Comparison of ENCODE assay signal across 11 cellular contexts in the genomic region with DNA sequence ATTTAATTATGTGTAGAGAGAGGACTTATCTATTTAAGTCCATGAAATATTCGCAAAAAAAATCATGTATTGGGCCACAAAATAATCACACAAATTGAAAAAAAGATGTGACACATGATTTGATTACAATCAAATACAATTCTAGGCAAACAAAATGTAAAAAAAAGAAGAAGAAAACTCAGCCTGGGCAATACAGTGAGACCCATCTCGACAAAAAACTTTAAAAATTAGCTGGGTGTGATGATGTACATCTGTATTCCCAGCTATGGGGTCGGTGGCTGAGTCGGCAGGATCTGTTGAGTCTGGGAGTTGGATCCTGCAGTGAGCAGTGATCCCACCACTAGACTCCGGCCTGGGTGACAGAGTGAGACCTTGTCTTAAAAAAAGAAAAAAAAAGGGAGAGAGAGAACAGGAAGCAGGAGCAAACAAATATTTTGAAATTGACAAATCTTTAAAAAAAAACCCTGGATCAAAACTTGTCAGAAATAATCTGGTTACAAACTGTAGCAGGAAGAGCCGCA. TPM values are rescaled to one million over a fixed set of nuclear protein-coding genes. Genes with fewer than 3 reads are reported as not detected.
DNase-seq lines count a peak whose midpoint lies in the region; ATAC-seq, FAIRE-seq and TF ChIP-seq lines count a peak whose summit lies in the region.
"Had no signal": no experiment of that assay in that cellular context is flagged by ENCODE, and none has a peak within 500 bp of the region (broad histone marks: within the 10 kb centered on the region; RNA-seq: fewer than 3 reads in every experiment).

No MANE protein-coding gene starts in this region.

- H3K36me3 ChIP-seq in SK-N-MC (ENCODE audit: insufficient read depth, low read length) (no peaks in the 10 kb centered on the region), esophagus muscularis mucosa (no peaks in the 10 kb centered on the region), prostate gland (no peaks in the 10 kb centered on the region), body of pancreas (replicated peaks in 1 of 2; ENCODE audit: insufficient read depth in 1 of 2, low read depth in 2 of 2) (no peaks in the 10 kb centered on the region)

- DNase-seq in GM19239 (ENCODE audit: insufficient read length, low spot score) (no peak), SK-N-MC (ENCODE audit: low read depth, low spot score) (no peak), esophagus muscularis mucosa (ENCODE audit: extremely low spot score) (no peak), prostate gland (ENCODE audit: low spot score) (no peak), inferior parietal cortex (ENCODE audit: extremely low spot score) (no peak), body of pancreas (no peak), sciatic nerve (ENCODE audit: low spot score) (no peak)
- DNase-seq: central memory CD4-positive, alpha-beta T cell had no signal

- ATAC-seq in HG02759 (IDR thresholded peaks at IDR 0.05; ENCODE audit: unreplicated experiment) = no peak
- no peak for ATAC-seq in body of pancreas
- no peak for ATAC-seq in sciatic nerve

- H3K27ac ChIP-seq in SK-N-MC = 0 out of 2 replicates have a peak overlapping the region, but pooled peaks have one; percentile 8
- peak overlapping the region; percentile 79 to 93 (median 88) for H3K27ac ChIP-seq in esophagus muscularis mucosa (replicated peaks in 1 of 4)
- H3K27ac ChIP-seq in prostate gland = peak overlapping the region; percentile 65 to 83
- H3K27ac ChIP-seq in body of pancreas = peak overlapping the region in 2 of 4 donors; percentile 3 to 85

- H3K4me3 ChIP-seq in SK-N-MC (no peak overlapping the region), esophagus muscularis mucosa (peak overlapping the region in 1 of 4 donors; percentile 62), prostate gland (no peak overlapping the region), body of pancreas (no peak overlapping the region)

- TF ChIP-seq POLR2A in esophagus muscularis mucosa (IDR thresholded peaks at IDR 0.05; ENCODE audit: low read depth) (no peak), prostate gland (IDR thresholded peaks at IDR 0.05) (no peak), body of pancreas (IDR thresholded peaks at IDR 0.05) (no peak)

- H3K4me1 ChIP-seq in esophagus muscularis mucosa = peaks cover 24 to 46% (median 44%) of the 10 kb centered on the region in 4 donors
- H3K4me1 ChIP-seq in prostate gland (replicated peaks) = peaks cover 8% of the 10 kb centered on the region
- H3K4me1 ChIP-seq in body of pancreas = peaks cover 36% of the 10 kb centered on the region

- H3K9ac ChIP-seq in SK-N-MC (ENCODE audit: insufficient read length) = no peak overlapping the region

- 70% methylated on average over 6 of the region's 6 CpGs for WGBS in esophagus muscularis mucosa
- 78% methylated on average over 6 of the region's 6 CpGs for WGBS in prostate gland
- 56 to 64% methylated on average over 6 of the region's 6 CpGs for whole genome bisulfite sequencing in body of pancreas, 2 donors

- FAIRE-seq in GM19239 (lab: Jason Lieb, UNC) = peak; percentile 78
- FAIRE-seq: G401.6 had no signal

- TF ChIP-seq EP300 in esophagus muscularis mucosa (IDR thresholded peaks at IDR 0.05) = no peak

- intact Hi-C loops in esophagus muscularis mucosa (cut with DNase I) = no loop called here
- intact Hi-C loops in prostate gland (cut with DNase I) = no loop called here
- intact Hi-C loops in body of pancreas (cut with DNase I) = no loop called here
- intact Hi-C loops in sciatic nerve (cut with DNase I) = no loop called here

- H3K27me3 ChIP-seq in esophagus muscularis mucosa (peaks cover 10 to 89% (median 40%) of the 10 kb centered on the region in 4 donors), prostate gland (replicated peaks; ENCODE audit: insufficient read depth) (no peaks in the 10 kb centered on the region), body of pancreas (peaks cover 0 to 21% of the 10 kb centered on the region in 2 donors)

- H3K9me3 ChIP-seq in SK-N-MC (ENCODE audit: low read depth, low read length) = no peaks in the 10 kb centered on the region
- no peaks in the 10 kb centered on the region for H3K9me3 ChIP-seq in esophagus muscularis mucosa
- no peaks in the 10 kb centered on the region for H3K9me3 ChIP-seq in prostate gland
- H3K9me3 ChIP-seq in body of pancreas = no peaks in the 10 kb centered on the region

- TF ChIP-seq CTCF in esophagus muscularis mucosa (IDR thresholded peaks at IDR 0.05) = no peak
- TF ChIP-seq CTCF in prostate gland (IDR thresholded peaks at IDR 0.05) = no peak
- TF ChIP-seq CTCF in body of pancreas (IDR thresholded peaks at IDR 0.05) = no peak

RNA-seq across cellular contexts. Expression of a gene that starts 3.1 kb away (rescaled TPM):
- 10 to 100 TPM; 27.4 to 79.2 (median 35.9) TPM for total RNA-seq in esophagus muscularis mucosa
- 10 to 100 TPM; 35.8 to 42.8 TPM for total RNA-seq in prostate gland
- 10 to 100 TPM; 29.8 to 65.3 TPM for total RNA-seq in body of pancreas
- total RNA-seq in sciatic nerve = 44.5 TPM

RNA-seq across cellular contexts. Expression of a gene that starts 7.5 kb away (rescaled TPM):
- total RNA-seq in esophagus muscularis mucosa = 1 to 10 TPM in 2 of 4 donors, not detected in 2; 3.1 to 5.1 TPM
- 1 to 10 TPM; 1.5 to 8.3 TPM for total RNA-seq in prostate gland
- total RNA-seq in body of pancreas = 1 to 10 TPM in 1 of 2 donors, not detected in 1; 1.6 TPM
- 1.9 TPM for total RNA-seq in sciatic nerve

RNA-seq across cellular contexts. Expression of a gene that starts 12.8 kb away (rescaled TPM):
- total RNA-seq in esophagus muscularis mucosa (under 1 TPM in 1 of 4 donors, not detected in 3; 0.17 TPM), prostate gland (under 1 TPM in 1 of 2 donors, not detected in 1; 0.62 TPM), body of pancreas (not detected), sciatic nerve (0.13 TPM)
- total RNA-seq: temporal lobe had no signal

RNA-seq across cellular contexts. Expression of a gene that starts 24.9 kb away (rescaled TPM):
- total RNA-seq in esophagus muscularis mucosa (10 to 100 TPM; 30.3 to 44.6 (median 41.7) TPM), prostate gland (10 to 100 TPM; 43.7 to 59.6 TPM), body of pancreas (10 to 100 TPM; 30.6 to 35.9 TPM), sciatic nerve (39.8 TPM)

RNA-seq across cellular contexts. Expression of a gene that starts 25.4 kb away (rescaled TPM):
- total RNA-seq in esophagus muscularis mucosa (10 to 100 TPM; 34.9 to 67.1 (median 46.8) TPM), prostate gland (10 to 100 TPM; 76.6 to 94.3 TPM), body of pancreas (100 to 1,000 TPM; 147 to 158 TPM), sciatic nerve (48.4 TPM)
